14 cellular contexts compared by ENCODE assay signal in genomic region chr2:239689410-239689809, GRCh38.
A peak's percentile ranks its signal among the peaks of the same experiment; 100 is the strongest.
DNase-seq lines count a peak whose midpoint lies in the region; ATAC-seq and TF ChIP-seq lines count a peak whose summit lies in the region.
"Had no signal": no experiment of that assay in that cellular context is flagged by ENCODE, and none has a peak within 500 bp of the region (broad histone marks: within the 10 kb centered on the region; RNA-seq: fewer than 3 reads in every experiment).

No MANE protein-coding gene starts in this region.

- ATAC-seq in lower lobe of right lung (no peak), sciatic nerve (no peak)
- ATAC-seq in activated naive CD4-positive, alpha-beta T cell treated with anti-CD3 and anti-CD28 coated beads, Interleukin-2, amount 50 U/mL, for 72 hours: no peak
- ATAC-seq: A549, GM12878 had no signal

- H3K27me3 ChIP-seq in lower lobe of right lung (ENCODE audit: low read depth) (no peaks in the 10 kb centered on the region), tibial nerve (peaks cover 0 to 10% of the 10 kb centered on the region in 2 donors)

- no peaks in the 10 kb centered on the region for H3K9me3 Mint-ChIP-seq in activated naive CD4-positive, alpha-beta T cell treated with anti-CD3 and anti-CD28 coated beads, Interleukin-2, amount 50 U/mL, for 72 hours

- DNase-seq in ecto neural progenitor cell (ENCODE audit: low spot score) (peak; percentile 22), lower lobe of right lung (peak; percentile 11), sciatic nerve (ENCODE audit: low spot score) (peak; percentile 17), tibial nerve (ENCODE audit: low spot score in 2 of 2) (no peak)
- no peak for DNase-seq in activated naive CD4-positive, alpha-beta T cell treated with anti-CD3 and anti-CD28 coated beads, Interleukin-2, amount 50 U/mL, for 72 hours (ENCODE audit: low spot score in 2 of 2)
- DNase-seq in stimulated activated CD4-positive, alpha-beta T cell treated with anti-CD3 and anti-CD28 coated beads, Interleukin-1b, Interleukin-23, amount 100 ng/mL, for 48 hours: no peak
- DNase-seq: BE2C; CD4-positive, alpha-beta memory T cell; DMS79; GM23248; H7 had no signal

- H3K9me3 ChIP-seq in lower lobe of right lung: no peaks in the 10 kb centered on the region
- no peaks in the 10 kb centered on the region for H3K9me3 ChIP-seq in tibial nerve
- H3K9me3 ChIP-seq: A549, BE2C had no signal

- no peak overlapping the region for H3K4me3 ChIP-seq in lower lobe of right lung
- no peak overlapping the region for H3K4me3 ChIP-seq in tibial nerve
- H3K4me3 ChIP-seq: A549, GM12878, GM23248 had no signal

- H3K27ac Mint-ChIP-seq in activated naive CD4-positive, alpha-beta T cell treated with anti-CD3 and anti-CD28 coated beads, Interleukin-2, amount 50 U/mL, for 72 hours: no peak overlapping the region
- H3K27ac Mint-ChIP-seq: CD4-positive, alpha-beta memory T cell had no signal

- intact Hi-C loops in lower lobe of right lung (cut with DNase I): no loop called here
- intact Hi-C loops in sciatic nerve (cut with DNase I): no loop called here

- TF ChIP-seq CTCF in lower lobe of right lung (IDR thresholded peaks at IDR 0.05): no peak
- TF ChIP-seq CTCF in tibial nerve (IDR thresholded peaks at IDR 0.05): no peak

- H3K36me3 Mint-ChIP-seq in activated naive CD4-positive, alpha-beta T cell treated with anti-CD3 and anti-CD28 coated beads, Interleukin-2, amount 50 U/mL, for 72 hours: peaks cover 0 to 2% of the 10 kb centered on the region in 2 donors
- H3K36me3 Mint-ChIP-seq: CD4-positive, alpha-beta memory T cell had no signal

- H3K36me3 ChIP-seq in lower lobe of right lung: no peaks in the 10 kb centered on the region
- no peaks in the 10 kb centered on the region for H3K36me3 ChIP-seq in tibial nerve
- H3K36me3 ChIP-seq: BE2C had no signal

- no peak for TF ChIP-seq POLR2A in tibial nerve (IDR thresholded peaks at IDR 0.05)

- H3K4me1 ChIP-seq in lower lobe of right lung: no peaks in the 10 kb centered on the region
- peaks cover 0 to 17% (median 0%) of the 10 kb centered on the region in 4 donors for H3K4me1 ChIP-seq in tibial nerve
- H3K4me1 ChIP-seq: A549, BE2C had no signal

- 79 to 83% methylated on average over 8 of the region's 8 CpGs for WGBS in tibial nerve, 2 donors

- no peak for TF ChIP-seq EP300 in tibial nerve (IDR thresholded peaks at IDR 0.05)

- no peak overlapping the region for H3K27ac ChIP-seq in lower lobe of right lung
- H3K27ac ChIP-seq in tibial nerve: no peak overlapping the region
- H3K27ac ChIP-seq: A549, C4-2B, GM23248 had no signal

Comparison
In these comparisons a context has a peak if more than half of its experiments do, and no peak if none do; other contexts are left out.
1. DNase-seq: peak in ecto neural progenitor cell (single experiment), lower lobe of right lung (single experiment) and sciatic nerve (single experiment); none in tibial nerve (0 of 2), activated naive CD4-positive, alpha-beta T cell treated with anti-CD3 and anti-CD28 coated beads, Interleukin-2, amount 50 U/mL, for 72 hours (0 of 2) and stimulated activated CD4-positive, alpha-beta T cell treated with anti-CD3 and anti-CD28 coated beads, Interleukin-1b, Interleukin-23, amount 100 ng/mL, for 48 hours (single experiment).